29 cellular contexts compared by ENCODE assay signal in the genomic region with DNA sequence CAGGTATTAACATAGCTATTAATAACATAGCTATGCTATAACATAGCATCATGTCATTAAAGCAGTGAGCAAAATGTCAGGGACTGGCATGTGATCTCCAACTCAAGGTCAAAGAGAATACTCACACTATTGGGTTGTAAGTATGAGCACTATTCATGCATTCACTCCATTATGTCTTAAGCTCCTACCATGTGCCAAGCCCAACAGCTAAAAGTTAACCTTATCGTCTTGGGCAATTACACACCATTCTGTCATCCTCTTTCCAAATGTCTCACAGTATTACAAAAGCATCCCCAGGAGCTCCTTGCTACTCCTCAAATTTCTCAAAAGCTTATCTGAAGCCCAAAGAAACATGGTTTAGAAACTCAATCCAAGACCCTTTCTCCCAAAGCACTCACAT. TPM values are rescaled to one million over a fixed set of nuclear protein-coding genes. Genes with fewer than 3 reads are reported as not detected.
"Had no signal": no experiment of that assay in that cellular context is flagged by ENCODE, and none has a peak within 500 bp of the region (broad histone marks: within the 10 kb centered on the region; RNA-seq: fewer than 3 reads in every experiment).

No MANE protein-coding gene starts in this region.

- FAIRE-seq: urothelium cell line had no signal

- H3K36me3 Mint-ChIP-seq: stimulated activated effector memory CD8-positive, alpha-beta T cell treated with anti-CD3 and anti-CD28 coated beads, Interleukin-12 subunit alpha, Interleukin-12 subunit beta, amount 100 ng/mL, for 72 hours; stimulated activated memory B cell treated with anti-CD40 and anti-IgM and Interleukin-4, amounts not matched to agents 10 μg/mL and 1 μg/mL and 100 μg/mL, for 72 hours; stimulated activated naive B cell treated with anti-CD40 and anti-IgM and Interleukin-4, amounts not matched to agents 10 μg/mL and 1 μg/mL and 100 μg/mL, for 72 hours; type B pancreatic cell had no signal

- H3K9me3 Mint-ChIP-seq: stimulated activated effector memory CD8-positive, alpha-beta T cell treated with anti-CD3 and anti-CD28 coated beads, Interleukin-12 subunit alpha, Interleukin-12 subunit beta, amount 100 ng/mL, for 72 hours; stimulated activated memory B cell treated with anti-CD40 and anti-IgM and Interleukin-4, amounts not matched to agents 10 μg/mL and 1 μg/mL and 100 μg/mL, for 72 hours; stimulated activated naive B cell treated with anti-CD40 and anti-IgM and Interleukin-4, amounts not matched to agents 10 μg/mL and 1 μg/mL and 100 μg/mL, for 72 hours; stimulated activated naive CD8-positive, alpha-beta T cell treated with anti-CD3 and anti-CD28 coated beads, Interleukin-15, amount 100 ng/mL, for 72 hours; stimulated activated naive CD8-positive, alpha-beta T cell treated with anti-CD3 and anti-CD28 coated beads, Interleukin-15, Interleukin-2, amounts not matched to agents 100 ng/mL and 50 ng/mL, for 24 hours; type B pancreatic cell had no signal

- H3K4me3 ChIP-seq: stomach, suprapubic skin, testis, thoracic aorta, thyroid gland, tibial artery, tibial nerve, transverse colon, upper lobe of left lung, upper lobe of right lung, uterus, vagina had no signal

- H3K4me3 Mint-ChIP-seq: stimulated activated effector memory CD8-positive, alpha-beta T cell treated with anti-CD3 and anti-CD28 coated beads, Interleukin-12 subunit alpha, Interleukin-12 subunit beta, amount 100 ng/mL, for 72 hours; stimulated activated memory B cell treated with anti-CD40 and anti-IgM and Interleukin-4, amounts not matched to agents 10 μg/mL and 1 μg/mL and 100 μg/mL, for 72 hours; stimulated activated naive B cell treated with anti-CD40 and anti-IgM and Interleukin-4, amounts not matched to agents 10 μg/mL and 1 μg/mL and 100 μg/mL, for 72 hours; stimulated activated naive CD8-positive, alpha-beta T cell treated with anti-CD3 and anti-CD28 coated beads, Interleukin-15, amount 100 ng/mL, for 72 hours; stimulated activated naive CD8-positive, alpha-beta T cell treated with anti-CD3 and anti-CD28 coated beads, Interleukin-15, Interleukin-2, amounts not matched to agents 100 ng/mL and 50 ng/mL, for 24 hours; type B pancreatic cell had no signal

- H3K27ac ChIP-seq: stomach, suprapubic skin, testis, thoracic aorta, thyroid gland, tibial artery, tibial nerve, transverse colon, upper lobe of left lung, upper lobe of right lung, uterus, vagina had no signal

- H3K27me3 ChIP-seq: testis, thyroid gland, tibial nerve, transverse colon, upper lobe of left lung, upper lobe of right lung, uterus, vagina had no signal

- H3K9me3 ChIP-seq: stomach, suprapubic skin, testis, thoracic aorta, thyroid gland, tibial artery, tibial nerve, transverse colon, upper lobe of left lung, upper lobe of right lung, uterus, vagina had no signal

- H3K4me1 ChIP-seq: stomach, suprapubic skin, testis, thyroid gland, tibial artery, tibial nerve, transverse colon, upper lobe of left lung, upper lobe of right lung, uterus, vagina had no signal

- DNase-seq: stimulated activated CD4-positive, alpha-beta T cell treated with anti-CD3 and anti-CD28 coated beads, Interleukin-2, amount 100 ng/mL, for 48 hours; stimulated activated CD4-positive, alpha-beta T cell treated with anti-CD3 and anti-CD28 coated beads, Interleukin-4, amount 100 ng/mL, for 1 hour; stimulated activated CD4-positive, alpha-beta T cell treated with anti-CD3 and anti-CD28 coated beads, Interleukin-4, amount 100 ng/mL, for 24 hours; stimulated activated CD4-positive, alpha-beta T cell treated with anti-CD3 and anti-CD28 coated beads, Interleukin-4, amount 100 ng/mL, for 4 hours; stimulated activated CD8-positive, alpha-beta memory T cell treated with anti-CD3 and anti-CD28 coated beads, Interleukin-4, amount 100 ng/mL, for 48 hours; stimulated activated naive B cell treated with anti-CD40 and anti-IgM and Interleukin-4, amounts not matched to agents 10 μg/mL and 1 μg/mL and 100 μg/mL, for 72 hours; stimulated activated naive CD4-positive, alpha-beta T cell; stimulated activated naive CD4-positive, alpha-beta T cell treated with Interleukin-2 at 50 U/mL for 16 hours; stimulated activated naive CD8-positive, alpha-beta T cell treated with anti-CD3 and anti-CD28 coated beads, Interleukin-15, amount 100 ng/mL, for 72 hours; stimulated activated naive CD8-positive, alpha-beta T cell treated with anti-CD3 and anti-CD28 coated beads, Interleukin-15, Interleukin-2, amounts not matched to agents 100 U/mL and 50 U/mL, for 24 hours; stomach; substantia nigra; testis; thyroid gland; tibial artery; transverse colon; trophoblast cell; upper lobe of left lung; upper lobe of right lung; uterus had no signal

- H3K36me3 ChIP-seq: stomach, suprapubic skin, thoracic aorta, thyroid gland, tibial artery, tibial nerve, transverse colon, upper lobe of left lung, upper lobe of right lung, uterus, vagina had no signal

- H3K4me1 Mint-ChIP-seq: stimulated activated effector memory CD8-positive, alpha-beta T cell treated with anti-CD3 and anti-CD28 coated beads, Interleukin-12 subunit alpha, Interleukin-12 subunit beta, amount 100 ng/mL, for 72 hours; stimulated activated memory B cell treated with anti-CD40 and anti-IgM and Interleukin-4, amounts not matched to agents 10 μg/mL and 1 μg/mL and 100 μg/mL, for 72 hours; stimulated activated naive B cell treated with anti-CD40 and anti-IgM and Interleukin-4, amounts not matched to agents 10 μg/mL and 1 μg/mL and 100 μg/mL, for 72 hours; stimulated activated naive CD8-positive, alpha-beta T cell treated with anti-CD3 and anti-CD28 coated beads, Interleukin-15, amount 100 ng/mL, for 72 hours had no signal

- H3K27ac Mint-ChIP-seq: stimulated activated effector memory CD8-positive, alpha-beta T cell treated with anti-CD3 and anti-CD28 coated beads, Interleukin-12 subunit alpha, Interleukin-12 subunit beta, amount 100 ng/mL, for 72 hours; stimulated activated memory B cell treated with anti-CD40 and anti-IgM and Interleukin-4, amounts not matched to agents 10 μg/mL and 1 μg/mL and 100 μg/mL, for 72 hours; stimulated activated naive B cell treated with anti-CD40 and anti-IgM and Interleukin-4, amounts not matched to agents 10 μg/mL and 1 μg/mL and 100 μg/mL, for 72 hours; stimulated activated naive CD8-positive, alpha-beta T cell treated with anti-CD3 and anti-CD28 coated beads, Interleukin-15, Interleukin-2, amounts not matched to agents 100 ng/mL and 50 ng/mL, for 24 hours; type B pancreatic cell had no signal

RNA-seq across cellular contexts. Expression of gene NOG, which starts 22.0 kb away (rescaled TPM):
- total RNA-seq: transverse colon had no signal
